7 cellular contexts compared by ENCODE assay signal in genomic region chr3:69805491-69805890, GRCh38.
"Had no signal": no experiment of that assay in that cellular context is flagged by ENCODE, and none has a peak within 500 bp of the region (broad histone marks: within the 10 kb centered on the region; RNA-seq: fewer than 3 reads in every experiment).

No MANE protein-coding gene starts in this region.

- H3K4me3 ChIP-seq: GM12878 had no signal

- DNase-seq: GDM1, GF-D8 had no signal

- ATAC-seq: GM12878 had no signal

- FAIRE-seq: GM12878, GM12891, GM12892, GM18507, GM19239 had no signal
